In the genomic region with DNA sequence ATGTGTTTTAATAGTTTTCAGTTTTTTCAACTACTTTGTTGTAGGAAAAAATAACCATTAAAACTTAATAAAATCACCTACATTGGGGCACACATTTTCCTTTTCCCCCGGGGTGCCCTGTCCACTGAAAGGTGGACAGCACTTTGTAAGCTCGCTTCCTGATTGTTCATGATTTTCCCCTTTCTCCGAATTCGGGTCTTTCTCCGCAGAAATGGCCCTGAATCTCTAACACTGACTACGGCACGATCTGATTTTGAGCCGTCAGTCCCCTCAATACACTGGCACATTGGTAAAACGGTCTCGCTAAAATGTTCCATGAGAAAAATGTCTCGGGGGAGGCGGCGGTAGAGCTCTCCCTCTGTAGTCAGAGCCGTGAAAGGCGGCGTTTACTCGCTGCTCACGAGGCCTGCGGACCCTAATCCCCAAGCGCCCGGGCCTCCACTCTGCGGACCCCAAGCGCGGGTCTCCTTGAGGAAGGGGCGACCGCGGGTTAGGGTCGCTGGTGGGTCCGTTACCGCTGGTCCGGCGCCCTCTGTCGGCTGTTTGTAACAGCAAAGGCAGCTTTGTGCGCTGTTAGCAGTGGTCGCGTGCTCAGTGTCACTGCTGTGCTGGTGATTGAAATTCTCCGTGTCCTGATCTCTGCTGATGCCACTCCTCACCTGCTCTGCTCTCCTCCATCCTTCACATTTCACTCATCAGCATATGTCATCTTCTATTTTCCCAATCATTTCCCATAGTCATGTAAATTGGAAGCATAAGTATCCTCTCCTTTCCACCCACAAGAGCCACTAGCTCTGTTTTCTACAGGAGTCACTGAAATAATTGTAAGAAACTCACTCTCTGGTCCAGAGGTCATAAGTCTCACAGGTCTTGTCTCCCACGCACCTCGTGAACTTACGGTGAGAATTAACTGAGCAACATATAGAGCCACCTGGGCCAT, we compare ENCODE assay signal across 8 cellular contexts. TPM values are rescaled to one million over a fixed set of nuclear protein-coding genes. Genes with fewer than 3 reads are reported as not detected.
DNase-seq lines count a peak whose midpoint lies in the region; ATAC-seq and TF ChIP-seq lines count a peak whose summit lies in the region.

No MANE protein-coding gene starts in this region.

- H3K27ac ChIP-seq in C4-2B (no peak overlapping the region), caudate nucleus (ENCODE audit: low read depth, low read length) (no peak overlapping the region)

- peak in 52 of 61 donors; percentile 6 to 74 (median 38) for DNase-seq in caudate nucleus (lab: John Stamatoyannopoulos, UW)
- DNase-seq in left kidney (ENCODE audit: low read depth, low spot score): peak; percentile 86
- peak; percentile 54 to 63 for DNase-seq in stimulated activated CD4-positive, alpha-beta T cell treated with anti-CD3 and anti-CD28 coated beads, Interleukin-2, amount 100 ng/mL, for 48 hours

- ATAC-seq in GM19328 (IDR thresholded peaks at IDR 0.05; ENCODE audit: unreplicated experiment) (peak; percentile 71), HG03460 (IDR thresholded peaks at IDR 0.05; ENCODE audit: unreplicated experiment) (peak; percentile 66), esophagus mucosa (no peak)

- H3K4me3 ChIP-seq in WI38 (ENCODE audit: low read depth, low read length): peak overlapping the region; percentile 57

- TF ChIP-seq CTCF in C4-2B (conservative IDR thresholded peaks at IDR 0.05) (peak; percentile 91), WI38 (IDR thresholded peaks at IDR 0.05; ENCODE audit: low read depth, low read length) (peak; percentile 74)

RNA-seq across cellular contexts. Expression of gene IFNA2, which starts 10.8 kb away (rescaled TPM):
- total RNA-seq in esophagus mucosa: not detected

RNA-seq across cellular contexts. Expression of gene IFNA8, which starts 12.9 kb away (rescaled TPM):
- total RNA-seq in esophagus mucosa: not detected

RNA-seq across cellular contexts. Expression of gene IFNA13, which starts 28.2 kb away (rescaled TPM):
- total RNA-seq in esophagus mucosa: not detected

RNA-seq across cellular contexts. Expression of gene IFNA1, which starts 44.2 kb away (rescaled TPM):
- not detected for total RNA-seq in esophagus mucosa

RNA-seq across cellular contexts. Expression of gene IFNA6, which starts 45.4 kb away (rescaled TPM):
- not detected for total RNA-seq in esophagus mucosa
